ENCODE assay signal across 37 cellular contexts in the genomic region with DNA sequence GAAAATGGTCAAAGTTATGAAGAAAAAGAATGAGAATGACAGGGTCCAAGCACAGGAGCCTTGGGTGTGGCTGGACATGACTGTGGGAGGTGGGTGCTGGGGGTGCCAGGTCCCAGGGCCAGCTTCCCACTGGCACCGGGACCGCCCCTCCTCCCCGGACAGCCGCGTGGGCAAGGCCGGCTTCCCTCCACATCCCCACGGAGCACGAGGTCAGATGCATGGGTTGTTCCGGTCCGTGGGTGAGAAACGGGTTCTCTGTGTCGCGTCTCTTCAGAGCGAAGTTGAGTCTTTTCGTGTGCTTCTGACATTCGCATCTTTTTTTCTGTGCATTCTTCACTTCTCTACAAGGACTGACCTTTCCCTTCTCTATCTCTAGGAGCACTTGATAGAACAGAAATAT. TPM values are rescaled to one million over a fixed set of nuclear protein-coding genes. Genes with fewer than 3 reads are reported as not detected.
"Had no signal": no experiment of that assay in that cellular context is flagged by ENCODE, and none has a peak within 500 bp of the region (broad histone marks: within the 10 kb centered on the region; RNA-seq: fewer than 3 reads in every experiment).

No MANE protein-coding gene starts in this region.

- H3K9me3 ChIP-seq: MG63, SJCRH30 had no signal

- DNase-seq: activated CD4-positive, alpha-beta T cell treated with anti-CD3 and anti-CD28 coated beads for 1 hour; activated CD4-positive, alpha-beta T cell treated with anti-CD3 and anti-CD28 coated beads for 48 hours; activated CD4-positive, alpha-beta T cell treated with anti-CD3 and anti-CD28 coated beads, Interleukin-2, amount 50 U/mL, for 4 hours; activated CD4-positive, CD25-positive, alpha-beta regulatory T cell; activated CD8-positive, alpha-beta T cell treated with anti-CD3 and anti-CD28 coated beads for 36 hours; activated effector memory CD4-positive, alpha-beta T cell treated with anti-CD3 and anti-CD28 coated beads, Interleukin-2, amount 50 U/mL, for 16 hours; activated naive CD4-positive, alpha-beta T cell; activated naive CD4-positive, alpha-beta T cell treated with anti-CD3 and anti-CD28 coated beads, Interleukin-2, amount 50 U/mL, for 16 hours; activated naive CD8-positive, alpha-beta T cell treated with anti-CD3 and anti-CD28 coated beads for 36 hours; activated T-cell treated with anti-CD3 and anti-CD28 coated beads, Interleukin-2, amount 50 U/mL, for 1 hour; activated T-cell treated with anti-CD3 and anti-CD28 coated beads, Interleukin-2, amount 50 U/mL, for 72 hours; amniotic stem cell; aorta; brain microvascular endothelial cell; Kasumi-1; KG1; MG63; NCI-H1048; NCI-H1105 treated with DMSO at 0.1 percent for 48 hours; NCI-H1436; NCI-H1694; NCI-H1930; NCI-H2081 treated with DMSO at 0.1 percent for 48 hours; NCI-H226; NCI-H446 treated with DMSO at 0.1 percent for 48 hours; NCI-H524 treated with DMSO at 0.1 percent for 48 hours; SHP77; SJCRH30; T1000 had no signal

- H3K36me3 Mint-ChIP-seq: activated naive CD8-positive, alpha-beta T cell treated with anti-CD3 and anti-CD28 coated beads for 36 hours had no signal

- ATAC-seq: activated CD8-positive, alpha-beta T cell treated with anti-CD3 and anti-CD28 coated beads for 36 hours; activated T-cell treated with anti-CD3 and anti-CD28 coated beads, Interleukin-2, amount 50 U/mL, for 72 hours; activated T-helper 17 cell treated with anti-CD3 and anti-CD28 coated beads, Interleukin-2, amount 50 U/mL, for 72 hours; Panc1 had no signal

- H3K9me3 Mint-ChIP-seq: activated CD8-positive, alpha-beta T cell treated with anti-CD3 and anti-CD28 coated beads for 36 hours; activated naive CD8-positive, alpha-beta T cell treated with anti-CD3 and anti-CD28 coated beads for 36 hours; activated T-cell treated with anti-CD3 and anti-CD28 coated beads, Interleukin-2, amount 50 U/mL, for 72 hours; activated T-helper 17 cell treated with anti-CD3 and anti-CD28 coated beads, Interleukin-2, amount 50 U/mL, for 72 hours had no signal

- H3K4me1 Mint-ChIP-seq: activated naive CD8-positive, alpha-beta T cell treated with anti-CD3 and anti-CD28 coated beads for 36 hours; activated T-helper 17 cell treated with anti-CD3 and anti-CD28 coated beads, Interleukin-2, amount 50 U/mL, for 72 hours had no signal

- H3K4me3 Mint-ChIP-seq: activated CD8-positive, alpha-beta T cell treated with anti-CD3 and anti-CD28 coated beads for 36 hours; activated naive CD8-positive, alpha-beta T cell treated with anti-CD3 and anti-CD28 coated beads for 36 hours; activated T-cell treated with anti-CD3 and anti-CD28 coated beads, Interleukin-2, amount 50 U/mL, for 72 hours; activated T-helper 17 cell treated with anti-CD3 and anti-CD28 coated beads, Interleukin-2, amount 50 U/mL, for 72 hours had no signal

- H3K27me3 ChIP-seq: brain microvascular endothelial cell, MG63, SJCRH30 had no signal

- H3K27ac Mint-ChIP-seq: activated CD8-positive, alpha-beta T cell treated with anti-CD3 and anti-CD28 coated beads for 36 hours; activated naive CD8-positive, alpha-beta T cell treated with anti-CD3 and anti-CD28 coated beads for 36 hours; activated T-cell treated with anti-CD3 and anti-CD28 coated beads, Interleukin-2, amount 50 U/mL, for 72 hours; activated T-helper 17 cell treated with anti-CD3 and anti-CD28 coated beads, Interleukin-2, amount 50 U/mL, for 72 hours had no signal

- H3K4me3 ChIP-seq: MG63, SJCRH30, SK-N-MC had no signal

- H3K27ac ChIP-seq: brain microvascular endothelial cell, SJCRH30, WERI-Rb-1 had no signal

- H3K36me3 ChIP-seq: brain microvascular endothelial cell, MG63, SJCRH30, WERI-Rb-1 had no signal

RNA-seq across cellular contexts. Expression of gene KIF25, which starts 30.1 kb away (rescaled TPM):
- total RNA-seq: activated CD8-positive, alpha-beta memory T cell treated with anti-CD3 and anti-CD28 coated beads for 36 hours; activated CD8-positive, alpha-beta T cell treated with anti-CD3 and anti-CD28 coated beads for 36 hours; activated naive CD8-positive, alpha-beta T cell treated with anti-CD3 and anti-CD28 coated beads for 36 hours; T-helper 1 cell treated with Interleukin-12 subunit alpha and Interleukin-12 subunit beta and Interleukin-4 antibody, amounts not matched to agents 30 ng/mL and 1 ng/mL, for 36 hours; T-helper 2 cell treated with Interferon-gamma antibody and Interleukin-4, amounts not matched to agents 100 ng/mL and 5 ng/mL, for 36 hours had no signal

RNA-seq across cellular contexts. Expression of gene FRMD1, which starts 51.5 kb away (rescaled TPM):
- total RNA-seq: activated CD8-positive, alpha-beta memory T cell treated with anti-CD3 and anti-CD28 coated beads for 36 hours; activated CD8-positive, alpha-beta T cell treated with anti-CD3 and anti-CD28 coated beads for 36 hours; activated naive CD8-positive, alpha-beta T cell treated with anti-CD3 and anti-CD28 coated beads for 36 hours; activated T-helper 17 cell treated with anti-CD3 and anti-CD28 coated beads, Interleukin-2, amount 50 U/mL, for 72 hours; RPMI7951; SJCRH30; T-helper 1 cell treated with Interleukin-12 subunit alpha and Interleukin-12 subunit beta and Interleukin-4 antibody, amounts not matched to agents 30 ng/mL and 1 ng/mL, for 36 hours; T-helper 2 cell treated with Interferon-gamma antibody and Interleukin-4, amounts not matched to agents 100 ng/mL and 5 ng/mL, for 36 hours had no signal
